ENCODE assay signal across 9 cellular contexts in genomic region chr20:63775096-63775978, GRCh38. TPM values are rescaled to one million over a fixed set of nuclear protein-coding genes. Genes with fewer than 3 reads are reported as not detected.
DNase-seq lines count a peak whose midpoint lies in the region; ATAC-seq, FAIRE-seq and TF ChIP-seq lines count a peak whose summit lies in the region.
"Had no signal": no experiment of that assay in that cellular context is flagged by ENCODE, and none has a peak within 500 bp of the region (broad histone marks: within the 10 kb centered on the region; RNA-seq: fewer than 3 reads in every experiment).

No MANE protein-coding gene starts in this region.

- FAIRE-seq in pancreas (lab: Jason Lieb, UNC) = no peak

- DNase-seq in GM10248 (ENCODE audit: extremely low spot score) = no peak
- DNase-seq in fibroblast of pulmonary artery (ENCODE audit: low read depth) = peak; percentile 31
- DNase-seq in pancreas = peak in 2 of 6 donors; percentile 42 to 72
- DNase-seq in middle frontal gyrus (ENCODE audit: extremely low spot score, low spot score) = no peak

- no peak overlapping the region for H3K4me3 ChIP-seq in WI38 (ENCODE audit: low read depth, low read length)
- peak overlapping the region; percentile 28 for H3K4me3 ChIP-seq in fibroblast of pulmonary artery (replicated peaks; ENCODE audit: low read depth, low read length)
- no peak overlapping the region for H3K4me3 ChIP-seq in pancreas

- H3K36me3 ChIP-seq in pancreas = no peaks in the 10 kb centered on the region

- WGBS in pancreas, 2 donors = 32 to 38% methylated on average over 67 of the region's 67 CpGs

- peaks cover 0 to 2% (median 0%) of the 10 kb centered on the region in 3 donors for H3K4me1 ChIP-seq in pancreas

- ATAC-seq in pancreas = peak in 3 of 4 donors; percentile 61 to 66 (median 63)
- no peak for ATAC-seq in GM19452 (IDR thresholded peaks at IDR 0.05; ENCODE audit: unreplicated experiment)
- no peak for ATAC-seq in GM19397 (IDR thresholded peaks at IDR 0.05; ENCODE audit: unreplicated experiment)
- no peak for ATAC-seq in HG03571 (IDR thresholded peaks at IDR 0.05; ENCODE audit: unreplicated experiment)
- ATAC-seq: naive thymus-derived CD4-positive, alpha-beta T cell had no signal

- no peaks in the 10 kb centered on the region for H3K27me3 ChIP-seq in pancreas

- no peaks in the 10 kb centered on the region for H3K9me3 ChIP-seq in pancreas

- CTCF ChIA-PET in GM10248 (lab: Yijun Ruan, JAX) = interaction anchor here (1.1 to 6.4 kb wide), 5 partner anchors 8 to 89 kb away, joined by 4 to 23 read pairs (median 5); partner anchors contain the start of gene TPD52L2

- intact Hi-C loops in pancreas (cut with DNase I) = no loop called here

- POLR2A ChIA-PET in GM10248 (lab: Yijun Ruan, JAX) = interaction anchor here (0.5 kb wide), 1 partner anchor 271 kb away, joined by 3 read pairs; no protein-coding TSS in a partner anchor

- TF ChIP-seq CTCF in GM10248 (IDR thresholded peaks at IDR 0.05; ENCODE audit: control extremely low read depth, extremely low read depth, low read depth, missing control alignments) = peak; percentile 22
- peak; percentile 71 for TF ChIP-seq CTCF in WI38 (IDR thresholded peaks at IDR 0.05; ENCODE audit: low read depth, low read length)
- peak; percentile 58 for TF ChIP-seq CTCF in fibroblast of pulmonary artery (IDR thresholded peaks at IDR 0.05; ENCODE audit: low read length, missing control alignments)
- TF ChIP-seq CTCF in pancreas (IDR thresholded peaks at IDR 0.05) = peak; percentile 34 to 55 (median 44)

- no peak overlapping the region for H3K27ac ChIP-seq in pancreas

RNA-seq across cellular contexts. Expression of gene SLC2A4RG, which starts 35.8 kb away (rescaled TPM):
- 10 to 100 TPM; 25.8 to 44.2 (median 30.6) TPM for total RNA-seq in pancreas
- polyA plus RNA-seq in pancreas = 10 to 100 TPM; 63.2 to 67.1 TPM

RNA-seq across cellular contexts. Expression of gene LIME1, which starts 38.9 kb away (rescaled TPM):
- 1 to 10 TPM; 2.6 to 6.0 (median 3.1) TPM for total RNA-seq in pancreas
- 10 to 100 TPM; 44.6 to 46.6 TPM for polyA plus RNA-seq in pancreas

RNA-seq across cellular contexts. Expression of gene ZBTB46, which starts 55.7 kb away (rescaled TPM):
- 1 to 10 TPM; 2.2 to 7.4 (median 3.0) TPM for total RNA-seq in pancreas
- polyA plus RNA-seq in pancreas = 1 to 10 TPM; 2.8 to 3.6 TPM

Comparison
In these comparisons a context has a peak if more than half of its experiments do, and no peak if none do; other contexts are left out.
1. ATAC-seq: peak in pancreas (3 of 4); none in GM19452 (single experiment), GM19397 (single experiment) and HG03571 (single experiment).
2. Peak in every context shown above with its lines, with median percentiles within 50 percentile points of each other: CTCF ChIP-seq.